In genomic region chr14:32940711-32941667, GRCh38 we compare ENCODE assay signal across 15 cellular contexts.
DNase-seq lines count a peak whose midpoint lies in the region.
"Had no signal": no experiment of that assay in that cellular context is flagged by ENCODE, and none has a peak within 500 bp of the region (broad histone marks: within the 10 kb centered on the region; RNA-seq: fewer than 3 reads in every experiment).

No MANE protein-coding gene starts in this region.

- peak overlapping the region in 2 of 5 donors; percentile 71 to 79 for H3K4me3 ChIP-seq in subcutaneous abdominal adipose tissue (ENCODE audit: low read depth in 1 of 5, low read length in 5 of 5)
- H3K4me3 ChIP-seq: mucosa of descending colon had no signal

- no peak overlapping the region for H3K9ac ChIP-seq in subcutaneous abdominal adipose tissue (ENCODE audit: low read length in 5 of 5)

- DNase-seq in NCI-H2029 treated with DMSO at 0.1 percent for 48 hours (lab: John Stamatoyannopoulos, UW) (peak; percentile 89), NCI-H2029 (lab: John Stamatoyannopoulos, UW) (no peak), caudate nucleus (lab: John Stamatoyannopoulos, UW) (no peak), left kidney (ENCODE audit: low read depth, low spot score) (peak; percentile 10), DMS 273 treated with DMSO at 0.1 percent for 48 hours (lab: John Stamatoyannopoulos, UW) (no peak), OCI-M1 (lab: John Stamatoyannopoulos, UW) (no peak)
- DNase-seq in effector CD8-positive, alpha-beta T cell (lab: John Stamatoyannopoulos, UW), result no peak
- DNase-seq: activated CD4-positive, alpha-beta T cell treated with anti-CD3 and anti-CD28 coated beads for 1 hour; activated naive CD8-positive, alpha-beta T cell treated with anti-CD3 and anti-CD28 coated beads for 36 hours; GDM1; IMR-90; NCI-H226 had no signal

- H3K4me1 ChIP-seq in subcutaneous abdominal adipose tissue (ENCODE audit: control insufficient read depth in 5 of 5, insufficient read depth in 5 of 5, low read length in 5 of 5), result peaks cover 3 to 15% (median 14%) of the 10 kb centered on the region in 5 donors

- peak overlapping the region; percentile 91 for H3K27ac ChIP-seq in caudate nucleus (ENCODE audit: low read depth, low read length)
- peak overlapping the region; percentile 69 for H3K27ac ChIP-seq in subcutaneous abdominal adipose tissue (ENCODE audit: low read depth, low read length)
- H3K27ac ChIP-seq: 22Rv1 had no signal

- H3K27me3 ChIP-seq in subcutaneous abdominal adipose tissue (ENCODE audit: control insufficient read depth in 5 of 5, insufficient read depth in 4 of 5, low read length in 5 of 5), result peaks cover 0 to 9% (median 5%) of the 10 kb centered on the region in 5 donors

- no peaks in the 10 kb centered on the region for H3K9me3 ChIP-seq in subcutaneous abdominal adipose tissue (ENCODE audit: control insufficient read depth in 5 of 5, low read length in 5 of 5)
- H3K9me3 ChIP-seq: mucosa of descending colon had no signal

- peaks cover 0 to 3% (median 0%) of the 10 kb centered on the region in 5 donors for H3K36me3 ChIP-seq in subcutaneous abdominal adipose tissue (ENCODE audit: control insufficient read depth in 5 of 5, insufficient read depth in 5 of 5, low read length in 5 of 5)

Comparison
In these comparisons a context has a peak if more than half of its experiments do, and no peak if none do; other contexts are left out.
1. DNase-seq: peak in NCI-H2029 treated with DMSO at 0.1 percent for 48 hours (single experiment) and left kidney (single experiment); none in NCI-H2029 (single experiment), caudate nucleus (0 of 61), DMS 273 treated with DMSO at 0.1 percent for 48 hours (single experiment), effector CD8-positive, alpha-beta T cell (single experiment) and OCI-M1 (single experiment).